ENCODE assay signal across 8 cellular contexts in the genomic region with DNA sequence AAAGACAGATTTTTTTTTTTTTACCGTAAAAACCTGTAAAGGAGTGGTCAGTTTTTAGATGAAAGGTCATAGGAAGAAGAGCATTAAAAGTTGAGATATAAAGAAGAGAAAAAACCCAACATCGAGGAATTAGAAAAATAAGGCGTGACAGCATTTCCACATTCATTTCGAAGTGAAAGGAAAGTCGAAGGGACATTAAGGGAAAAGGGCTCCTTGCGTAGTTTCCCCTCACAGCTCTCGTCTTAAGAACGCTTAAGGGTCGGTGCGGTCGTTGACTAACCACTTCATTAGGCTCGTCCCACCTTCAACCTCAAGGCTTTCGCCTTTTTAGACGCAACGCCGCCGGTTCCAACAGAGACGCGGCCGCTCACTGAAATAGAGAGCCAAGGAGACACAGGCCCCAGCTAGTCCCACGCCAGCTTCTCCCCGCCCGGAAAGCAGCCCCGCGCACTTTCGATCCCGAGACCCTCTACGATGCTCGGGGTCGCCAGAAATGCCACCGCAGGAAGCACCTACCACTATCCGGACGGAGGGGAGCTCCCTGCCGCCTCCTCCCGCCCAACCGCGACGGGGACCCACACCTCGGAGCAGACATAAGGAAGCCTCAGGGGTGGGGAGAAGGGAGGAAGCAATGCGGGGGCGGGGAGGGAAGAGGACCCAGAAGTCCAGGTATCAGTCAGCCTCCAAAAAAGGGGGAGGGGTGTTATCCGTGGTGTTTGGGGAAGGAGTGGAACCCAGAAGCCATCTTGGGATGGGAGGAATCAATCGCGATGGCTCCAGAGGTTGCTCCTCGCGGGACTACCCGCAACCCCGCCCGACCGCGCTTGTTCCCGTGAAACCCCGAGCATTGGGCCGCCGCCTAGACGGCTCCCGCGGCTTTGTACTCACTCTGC. TPM values are rescaled to one million over a fixed set of nuclear protein-coding genes. Genes with fewer than 3 reads are reported as not detected.
A peak's percentile ranks its signal among the peaks of the same experiment; 100 is the strongest.
DNase-seq lines count a peak whose midpoint lies in the region; ATAC-seq and TF ChIP-seq lines count a peak whose summit lies in the region.

No MANE protein-coding gene starts in this region.

- H3K27me3 ChIP-seq in kidney epithelial cell (ENCODE audit: control insufficient read depth, insufficient read depth, low read length) = no peaks in the 10 kb centered on the region

- H3K36me3 ChIP-seq in kidney epithelial cell (ENCODE audit: control insufficient read depth, insufficient read depth, low read length) = no peaks in the 10 kb centered on the region

- TF ChIP-seq CTCF in kidney epithelial cell (IDR thresholded peaks at IDR 0.05; ENCODE audit: insufficient read depth, low read length, poor library complexity, severe bottlenecking) = no peak

- DNase-seq in NCI-H1092 (lab: John Stamatoyannopoulos, UW) (peak; percentile 71), NCI-H1092 treated with DMSO at 0.1 percent for 48 hours (lab: John Stamatoyannopoulos, UW) (no peak), NCI-H146 treated with DMSO at 0.1 percent for 48 hours (lab: John Stamatoyannopoulos, UW; ENCODE audit: unreplicated experiment) (peak; percentile 58), cerebellar cortex (ENCODE audit: low spot score) (peak; percentile 59), kidney epithelial cell (ENCODE audit: low read depth) (no peak)
- DNase-seq in activated CD4-positive, CD25-positive, alpha-beta regulatory T cell treated with anti-CD3 and anti-CD28 coated beads, Interleukin-2, amount 50 U/mL, for 72 hours = peak; percentile 62
- DNase-seq in stimulated activated CD4-positive, alpha-beta T cell treated with anti-CD3 and anti-CD28 coated beads, Interleukin-15, amount 100 ng/mL, for 1 hour (ENCODE audit: low read depth in 1 of 2, low spot score in 1 of 2) = peak; percentile 6 to 31

- H3K4me3 ChIP-seq in kidney epithelial cell (ENCODE audit: low read depth, low read length) = peak overlapping the region; percentile 66

- peak; percentile 37 for ATAC-seq in HG02642 (IDR thresholded peaks at IDR 0.05; ENCODE audit: poor library complexity, unreplicated experiment)

RNA-seq across cellular contexts. Expression of gene TRA2A, which starts 0.6 kb away (rescaled TPM):
- total RNA-seq in kidney epithelial cell = 25.8 and 36.9 TPM in 2 replicates

Comparison
In these comparisons a context has a peak if more than half of its experiments do, and no peak if none do; other contexts are left out.
1. DNase-seq: peak in NCI-H1092 (single experiment), NCI-H146 treated with DMSO at 0.1 percent for 48 hours (single experiment), activated CD4-positive, CD25-positive, alpha-beta regulatory T cell treated with anti-CD3 and anti-CD28 coated beads, Interleukin-2, amount 50 U/mL, for 72 hours (single experiment), cerebellar cortex (single experiment) and stimulated activated CD4-positive, alpha-beta T cell treated with anti-CD3 and anti-CD28 coated beads, Interleukin-15, amount 100 ng/mL, for 1 hour (2 of 2); none in NCI-H1092 treated with DMSO at 0.1 percent for 48 hours (single experiment) and kidney epithelial cell (single experiment).